In genomic region chr1:55213885-55214213, GRCh38 we compare ENCODE assay signal across 8 cellular contexts. TPM values are rescaled to one million over a fixed set of nuclear protein-coding genes. Genes with fewer than 3 reads are reported as not detected.
DNase-seq lines count a peak whose midpoint lies in the region; ATAC-seq and TF ChIP-seq lines count a peak whose summit lies in the region.

No MANE protein-coding gene starts in this region.

- H3K9ac ChIP-seq in neuronal stem cell (ENCODE audit: low read depth, low read length, poor library complexity) = peak overlapping the region; percentile 99

- H3K4me2 ChIP-seq in neuronal stem cell (ENCODE audit: insufficient read depth, low read length, poor library complexity, severe bottlenecking) = peak overlapping the region; percentile 98

- peaks cover 16% of the 10 kb centered on the region for H3K36me3 ChIP-seq in RWPE2 (ENCODE audit: low read depth)
- H3K36me3 ChIP-seq in neuronal stem cell (replicated peaks in 1 of 2; ENCODE audit: control insufficient read depth in 2 of 2, insufficient read depth in 2 of 2, low read length in 2 of 2) = peaks cover 0 to 14% of the 10 kb centered on the region in 2 donors

- H2BK5ac ChIP-seq in neuronal stem cell (ENCODE audit: low read length) = no peak overlapping the region

- H3K4me3 ChIP-seq in RWPE2 (ENCODE audit: severe bottlenecking) (peak overlapping the region; percentile 96), neuronal stem cell (ENCODE audit: low read length in 2 of 2) (peak overlapping the region; percentile 96 to 99)

- no CpG with 5 or more reads among the region's 8 CpGs for WGBS in neuronal stem cell (ENCODE audit: extremely low coverage in 2 of 2, insufficient read length in 2 of 2, insufficient replicate concordance in 1 of 2), 2 donors

- H2BK120ac ChIP-seq in neuronal stem cell (ENCODE audit: low read depth, low read length) = no peak overlapping the region

- no peak overlapping the region for H4K91ac ChIP-seq in neuronal stem cell (ENCODE audit: low read depth, low read length, poor library complexity)

- H2AFZ ChIP-seq in neuronal stem cell (ENCODE audit: low read length) = peak overlapping the region; percentile 97

- no peak overlapping the region for H3K14ac ChIP-seq in neuronal stem cell (ENCODE audit: low read length)

- TF ChIP-seq CTCF in RWPE2 (IDR thresholded peaks at IDR 0.05; ENCODE audit: poor library complexity, severe bottlenecking) = no peak

- H3K27ac ChIP-seq in RWPE2 (ENCODE audit: poor library complexity, severe bottlenecking) (peak overlapping the region; percentile 68), neuronal stem cell (replicated peaks; ENCODE audit: low read length) (peak overlapping the region; percentile 97)

- DNase-seq in D341Med (ENCODE audit: low spot score) = peak; percentile 45
- no peak for DNase-seq in RWPE2 (ENCODE audit: low spot score)
- DNase-seq in effector CD8-positive, alpha-beta T cell (lab: John Stamatoyannopoulos, UW) = peak; percentile 6
- DNase-seq in neuronal stem cell (ENCODE audit: low spot score) = no peak
- no peak for DNase-seq in ACHN
- no peak for DNase-seq in NK-92 (lab: John Stamatoyannopoulos, UW; ENCODE audit: unreplicated experiment)
- DNase-seq in GF-D8 (lab: John Stamatoyannopoulos, UW) = no peak

- in situ Hi-C loops in ACHN (cut with HindIII; ENCODE audit: low pct_ligation_motif_present, low pct_unique_long_range_greater_than_20kb, low sequenced_read_pairs) = no loop called here

- H3K27me3 ChIP-seq in RWPE2 (ENCODE audit: insufficient read depth, poor library complexity, severe bottlenecking) (no peaks in the 10 kb centered on the region), neuronal stem cell (ENCODE audit: control insufficient read depth in 3 of 3, insufficient read depth in 3 of 3, low read depth in 1 of 3, low read length in 3 of 3) (no peaks in the 10 kb centered on the region)

- no peak for ATAC-seq in RWPE2 (ENCODE audit: low read depth)
- no peak for ATAC-seq in GM21737 (IDR thresholded peaks at IDR 0.05; ENCODE audit: unreplicated experiment)

- H2BK15ac ChIP-seq in neuronal stem cell (ENCODE audit: low read length) = no peak overlapping the region

- no peak overlapping the region for H3K4ac ChIP-seq in neuronal stem cell (ENCODE audit: low read length)

- H2BK12ac ChIP-seq in neuronal stem cell (ENCODE audit: low read length) = no peak overlapping the region

- H3K23ac ChIP-seq in neuronal stem cell (ENCODE audit: low read depth, low read length, poor library complexity) = peak overlapping the region; percentile 99

- no peak overlapping the region for H4K8ac ChIP-seq in neuronal stem cell (ENCODE audit: low read depth, low read length)

- peaks cover 28% of the 10 kb centered on the region for H3K4me1 ChIP-seq in RWPE2 (ENCODE audit: insufficient read depth, poor library complexity, severe bottlenecking)
- peaks cover 5 to 21% of the 10 kb centered on the region in 2 donors for H3K4me1 ChIP-seq in neuronal stem cell (ENCODE audit: control insufficient read depth in 2 of 2, insufficient read depth in 1 of 2, low read depth in 1 of 2, low read length in 2 of 2)

- no peak overlapping the region for H2AK5ac ChIP-seq in neuronal stem cell (ENCODE audit: low read depth, low read length)

- H3K79me1 ChIP-seq in neuronal stem cell (ENCODE audit: low read depth, low read length) = peaks cover 4% of the 10 kb centered on the region

- no peak overlapping the region for H3K18ac ChIP-seq in neuronal stem cell (ENCODE audit: low read length)

- no peaks in the 10 kb centered on the region for H3K9me3 ChIP-seq in RWPE2 (ENCODE audit: severe bottlenecking)
- H3K9me3 ChIP-seq in neuronal stem cell (replicated peaks in 1 of 2; ENCODE audit: control insufficient read depth in 2 of 2, insufficient read depth in 1 of 2, low read depth in 1 of 2, low read length in 2 of 2) = no peaks in the 10 kb centered on the region

RNA-seq across cellular contexts. Expression of gene USP24, which starts 1.3 kb away (rescaled TPM):
- polyA plus RNA-seq in neuronal stem cell (2013, experiment 1 of 2) = 11.9 TPM
- polyA plus RNA-seq in neuronal stem cell (2013, experiment 2 of 2) = 11.3 TPM

Comparison
In these comparisons a context has a peak if more than half of its experiments do, and no peak if none do; other contexts are left out.
1. DNase-seq: peak in D341Med (single experiment) and effector CD8-positive, alpha-beta T cell (single experiment); none in RWPE2 (single experiment), neuronal stem cell (single experiment), ACHN (single experiment), NK-92 (single experiment) and GF-D8 (single experiment).